In genomic region chr3:139689122-139689521, GRCh38 we compare ENCODE assay signal across 19 cellular contexts. TPM values are rescaled to one million over a fixed set of nuclear protein-coding genes. Genes with fewer than 3 reads are reported as not detected.
DNase-seq lines count a peak whose midpoint lies in the region; ATAC-seq and TF ChIP-seq lines count a peak whose summit lies in the region.
"Had no signal": no experiment of that assay in that cellular context is flagged by ENCODE, and none has a peak within 500 bp of the region (broad histone marks: within the 10 kb centered on the region; RNA-seq: fewer than 3 reads in every experiment).

No MANE protein-coding gene starts in this region.

- no peaks in the 10 kb centered on the region for H3K79me2 ChIP-seq in GM23338 (replicated peaks; ENCODE audit: insufficient read depth)

- H3K27me3 Mint-ChIP-seq in GM23338 (ENCODE audit: insufficient read depth, low read depth, poor library complexity): peaks cover 5% of the 10 kb centered on the region

- H2AFZ ChIP-seq in GM23338: peak overlapping the region; percentile 92; the same call in 1 of the 2 replicates
- H2AFZ ChIP-seq: GM23248 had no signal

- H3K9me3 Mint-ChIP-seq in GM23338: no peaks in the 10 kb centered on the region
- H3K9me3 Mint-ChIP-seq: activated CD4-positive, alpha-beta T cell treated with anti-CD3 and anti-CD28 coated beads, Interleukin-2, amount 10 ng/mL, durations not matched to agents 7 days and 5 days; CD8-positive, alpha-beta T cell had no signal

- no peaks in the 10 kb centered on the region; the same call in 1 of the 2 replicates for H3K9me2 ChIP-seq in GM23338 (ENCODE audit: insufficient read depth)

- no peak overlapping the region for H3K4me3 Mint-ChIP-seq in GM23338
- H3K4me3 Mint-ChIP-seq: activated CD4-positive, alpha-beta T cell treated with anti-CD3 and anti-CD28 coated beads, Interleukin-2, amount 10 ng/mL, durations not matched to agents 7 days and 5 days; CD8-positive, alpha-beta T cell had no signal

- peak; percentile 82 for ATAC-seq in GM23338
- ATAC-seq in HG03108 (IDR thresholded peaks at IDR 0.05; ENCODE audit: unreplicated experiment): no peak
- ATAC-seq: CD8-positive, alpha-beta T cell; HepG2 had no signal

- no peaks in the 10 kb centered on the region for H4K20me1 ChIP-seq in GM23338 (replicated peaks; ENCODE audit: insufficient read depth)

- peak; percentile 44 for DNase-seq in GM23338 (ENCODE audit: low spot score)
- peak; percentile 85 for DNase-seq in NCI-H1436 (lab: John Stamatoyannopoulos, UW)
- DNase-seq in NCI-H748 treated with DMSO at 0.1 percent for 48 hours (lab: John Stamatoyannopoulos, UW): peak; percentile 27
- DNase-seq in myocyte (ENCODE audit: low read depth): peak; percentile 31
- DNase-seq in lower leg skin (ENCODE audit: low spot score in 2 of 2): no peak
- no peak for DNase-seq in KG1 (lab: John Stamatoyannopoulos, UW)
- DNase-seq: activated CD4-positive, alpha-beta T cell treated with anti-CD3 and anti-CD28 coated beads, Interleukin-2, amount 10 ng/mL, durations not matched to agents 7 days and 5 days; activated CD8-positive, alpha-beta memory T cell treated with anti-CD3 and anti-CD28 coated beads, Interleukin-2, amount 50 U/mL, for 48 hours; activated effector memory CD4-positive, alpha-beta T cell treated with anti-CD3 and anti-CD28 coated beads, Interleukin-2, amount 50 U/mL, for 16 hours; CD8-positive, alpha-beta T cell; dermis blood vessel endothelial cell; GM23248; NCI-H345; stimulated activated CD4-positive, alpha-beta T cell treated with anti-CD3 and anti-CD28 coated beads, Interleukin-4, amount 100 ng/mL, for 24 hours; upper lobe of left lung had no signal

- H3K36me3 ChIP-seq in GM23338 (ENCODE audit: insufficient read depth): no peaks in the 10 kb centered on the region
- H3K36me3 ChIP-seq: upper lobe of left lung had no signal

- H3K4me3 ChIP-seq in GM23338: no peak overlapping the region
- no peak overlapping the region for H3K4me3 ChIP-seq in lower leg skin (ENCODE audit: low read depth, poor library complexity, severe bottlenecking)
- H3K4me3 ChIP-seq: GM23248, smooth muscle cell, upper lobe of left lung had no signal

- peaks cover 4% of the 10 kb centered on the region; the same call in 1 of the 2 replicates for H3K4me1 ChIP-seq in GM23338 (ENCODE audit: insufficient read depth)
- H3K4me1 ChIP-seq: upper lobe of left lung had no signal

- no peaks in the 10 kb centered on the region for H3F3A ChIP-seq in GM23338 (replicated peaks; ENCODE audit: low read depth)

- intact Hi-C loops in lower leg skin (cut with DNase I; ENCODE audit: low total_unique reads): no loop called here

- no peak overlapping the region for H3K4me2 ChIP-seq in GM23338
- H3K4me2 ChIP-seq: smooth muscle cell had no signal

- no peak overlapping the region for H3K27ac Mint-ChIP-seq in GM23338
- H3K27ac Mint-ChIP-seq: activated CD4-positive, alpha-beta T cell treated with anti-CD3 and anti-CD28 coated beads, Interleukin-2, amount 10 ng/mL, durations not matched to agents 7 days and 5 days; CD8-positive, alpha-beta T cell; progenitor cell of endocrine pancreas had no signal

- TF ChIP-seq POLR2A in lower leg skin (IDR thresholded peaks at IDR 0.05): no peak

- no peaks in the 10 kb centered on the region for H3K36me3 Mint-ChIP-seq in GM23338 (ENCODE audit: low read depth)
- H3K36me3 Mint-ChIP-seq: CD8-positive, alpha-beta T cell had no signal

- H3K27ac ChIP-seq in GM23338 (ENCODE audit: low read depth): no peak overlapping the region
- H3K27ac ChIP-seq: GM23248, upper lobe of left lung had no signal

- WGBS in lower leg skin, 2 donors: 34 to 44% methylated on average over 4 of the region's 4 CpGs

- no peaks in the 10 kb centered on the region for H3K27me3 ChIP-seq in GM23338 (ENCODE audit: insufficient read depth)
- H3K27me3 ChIP-seq: upper lobe of left lung had no signal

- TF ChIP-seq CTCF in GM23338 (conservative IDR thresholded peaks at IDR 0.05; ENCODE audit: low read depth in 2 of 2): no peak
- no peak for TF ChIP-seq CTCF in lower leg skin (IDR thresholded peaks at IDR 0.05)

- H3K4me1 Mint-ChIP-seq in GM23338: peaks cover 4% of the 10 kb centered on the region; the same call in 2 of the 3 replicates
- H3K4me1 Mint-ChIP-seq: activated CD4-positive, alpha-beta T cell treated with anti-CD3 and anti-CD28 coated beads, Interleukin-2, amount 10 ng/mL, durations not matched to agents 7 days and 5 days had no signal

TF ChIP-seq in GM23338, 12 proteins besides CTCF, POLR2A, EP300 and RAD21:
- TF ChIP-seq JUNB (IDR thresholded peaks at IDR 0.05; ENCODE audit: unreplicated experiment) (no peak), EZH2phosphoT487 (IDR thresholded peaks at IDR 0.05; ENCODE audit: unreplicated experiment) (no peak), STAT1 (IDR thresholded peaks at IDR 0.05; ENCODE audit: unreplicated experiment) (no peak), CREB1 (CRISPR knock-in tag; IDR thresholded peaks at IDR 0.05; ENCODE audit: low read depth) (no peak), POLR2AphosphoS5 (IDR thresholded peaks at IDR 0.05; ENCODE audit: low read depth) (no peak)
TF ChIP-seq in GM23338: peak in this region for 0.

RNA-seq across cellular contexts. Expression of gene NMNAT3, which starts 11.3 kb away (rescaled TPM):
- total RNA-seq in GM23338 (2014; rRNA removed; shearing (Covaris generic)): 7.4 and 9.2 TPM in 2 replicates
- 8.2 and 8.3 TPM in 2 replicates for polyA plus RNA-seq in GM23338 (2016; fragmentation: Nextera tagmentation; extraction: Ambion mirVana)
- total RNA-seq in myocyte (not detected in 2 replicates), lower leg skin (10 to 100 TPM; 33.6 to 41.9 (median 37.5) TPM)
- 0.34 TPM for polyA plus RNA-seq in myocyte (2012)
- total RNA-seq: GM23248 had no signal
- polyA plus RNA-seq: GM23248 had no signal

Comparison
In these comparisons a context has a peak if more than half of its experiments do, and no peak if none do; other contexts are left out.
1. DNase-seq: peak in GM23338 (single experiment), NCI-H1436 (single experiment), NCI-H748 treated with DMSO at 0.1 percent for 48 hours (single experiment) and myocyte (single experiment); none in lower leg skin (0 of 2) and KG1 (single experiment).